Comparison of ENCODE assay signal across 8 cellular contexts in genomic region chr14:73591690-73592448, GRCh38. TPM values are rescaled to one million over a fixed set of nuclear protein-coding genes. Genes with fewer than 3 reads are reported as not detected.
A peak's percentile ranks its signal among the peaks of the same experiment; 100 is the strongest.
DNase-seq lines count a peak whose midpoint lies in the region; ATAC-seq and TF ChIP-seq lines count a peak whose summit lies in the region.

A gene with protein sequence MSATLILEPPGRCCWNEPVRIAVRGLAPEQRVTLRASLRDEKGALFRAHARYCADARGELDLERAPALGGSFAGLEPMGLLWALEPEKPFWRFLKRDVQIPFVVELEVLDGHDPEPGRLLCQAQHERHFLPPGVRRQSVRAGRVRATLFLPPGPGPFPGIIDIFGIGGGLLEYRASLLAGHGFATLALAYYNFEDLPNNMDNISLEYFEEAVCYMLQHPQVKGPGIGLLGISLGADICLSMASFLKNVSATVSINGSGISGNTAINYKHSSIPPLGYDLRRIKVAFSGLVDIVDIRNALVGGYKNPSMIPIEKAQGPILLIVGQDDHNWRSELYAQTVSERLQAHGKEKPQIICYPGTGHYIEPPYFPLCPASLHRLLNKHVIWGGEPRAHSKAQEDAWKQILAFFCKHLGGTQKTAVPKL (plus strand): TSS chr14:73591873. CDS start chr14:73591960, 87 bp downstream.

- no peak within 1 kb of the TSS for H3K27ac Mint-ChIP-seq in T-helper 1 cell treated with Interleukin-12 subunit alpha and Interleukin-12 subunit beta and Interleukin-4 antibody, amounts not matched to agents 30 μg/mL and 1 μg/mL, for 36 hours

- intact Hi-C loops in body of pancreas (cut with DNase I): no loop called here

- H3K4me3 ChIP-seq in GM06990 (replicated peaks; ENCODE audit: low read depth, low read length): peak within 1 kb of the TSS; percentile 74
- peak within 1 kb of the TSS; percentile 44 to 68 for H3K4me3 ChIP-seq in body of pancreas

- H3K4me1 Mint-ChIP-seq in T-helper 1 cell treated with Interleukin-12 subunit alpha and Interleukin-12 subunit beta and Interleukin-4 antibody, amounts not matched to agents 30 μg/mL and 1 μg/mL, for 36 hours (ENCODE audit: low read depth): peaks cover 10% of the 10 kb centered on the region

- no peaks in the 10 kb centered on the region for H3K36me3 Mint-ChIP-seq in T-helper 1 cell treated with Interleukin-12 subunit alpha and Interleukin-12 subunit beta and Interleukin-4 antibody, amounts not matched to agents 30 μg/mL and 1 μg/mL, for 36 hours (ENCODE audit: low read depth)

- H3K4me3 Mint-ChIP-seq in T-helper 1 cell treated with Interleukin-12 subunit alpha and Interleukin-12 subunit beta and Interleukin-4 antibody, amounts not matched to agents 30 μg/mL and 1 μg/mL, for 36 hours: peak within 1 kb of the TSS; percentile 65

- ATAC-seq in HG02885 (IDR thresholded peaks at IDR 0.05; ENCODE audit: poor library complexity, unreplicated experiment) (peak; percentile 66), body of pancreas (peak; percentile 87)

- peaks cover 22% of the 10 kb centered on the region for H3K27me3 Mint-ChIP-seq in T-helper 1 cell treated with Interleukin-12 subunit alpha and Interleukin-12 subunit beta and Interleukin-4 antibody, amounts not matched to agents 30 μg/mL and 1 μg/mL, for 36 hours (ENCODE audit: low read depth)

- TF ChIP-seq CTCF in GM06990 (IDR thresholded peaks at IDR 0.05; ENCODE audit: insufficient read depth, low read length, poor library complexity, severe bottlenecking) (peak; percentile 10), body of pancreas (IDR thresholded peaks at IDR 0.05) (peak in 5 of 7 experiments; percentile 26 to 58 (median 50))

- 3 to 6% methylated on average over 6 to 79 of the region's 89 CpGs for WGBS in body of pancreas, 2 donors

- peaks cover 7% of the 10 kb centered on the region for H3K4me1 ChIP-seq in body of pancreas

- TF ChIP-seq POLR2A in body of pancreas (IDR thresholded peaks at IDR 0.05): peak; percentile 27 to 62 (median 42)

- peak; percentile 66 for DNase-seq in GM06990 (ENCODE audit: extremely low read depth, insufficient read length)
- peak; percentile 44 to 64 (median 56) for DNase-seq in body of pancreas
- DNase-seq in islet precursor cell: peak; percentile 59
- peak; percentile 64 for DNase-seq in stimulated activated CD4-positive, alpha-beta T cell treated with anti-CD3 and anti-CD28 coated beads, Interleukin-15, amount 100 ng/mL, for 24 hours
- no peak for DNase-seq in amniotic stem cell (lab: John Stamatoyannopoulos, UW)
- no peak for DNase-seq in inferior parietal cortex (ENCODE audit: extremely low spot score)

- H3K9me3 ChIP-seq in body of pancreas: no peaks in the 10 kb centered on the region

- H3K36me3 ChIP-seq in GM06990 (ENCODE audit: control insufficient read depth, insufficient read depth, low read length) (no peaks in the 10 kb centered on the region), body of pancreas (replicated peaks in 1 of 2; ENCODE audit: insufficient read depth in 1 of 2, low read depth in 2 of 2) (no peaks in the 10 kb centered on the region)

- H3K27me3 ChIP-seq in GM06990 (replicated peaks; ENCODE audit: control insufficient read depth, insufficient read depth, low read length): no peaks in the 10 kb centered on the region
- H3K27me3 ChIP-seq in body of pancreas: no peaks in the 10 kb centered on the region

- peak within 1 kb of the TSS in 3 of 4 donors; percentile 43 to 71 (median 45) for H3K27ac ChIP-seq in body of pancreas

- H3K9me3 Mint-ChIP-seq in T-helper 1 cell treated with Interleukin-12 subunit alpha and Interleukin-12 subunit beta and Interleukin-4 antibody, amounts not matched to agents 30 μg/mL and 1 μg/mL, for 36 hours: no peaks in the 10 kb centered on the region

RNA-seq across cellular contexts. Expression of the gene that starts here (rescaled TPM):
- 1 to 10 TPM; 3.1 to 4.0 TPM for total RNA-seq in body of pancreas

Comparison
In these comparisons a context has a peak if more than half of its experiments do, and no peak if none do; other contexts are left out.
1. DNase-seq: peak in GM06990 (single experiment), body of pancreas (4 of 4), islet precursor cell (single experiment) and stimulated activated CD4-positive, alpha-beta T cell treated with anti-CD3 and anti-CD28 coated beads, Interleukin-15, amount 100 ng/mL, for 24 hours (single experiment); none in amniotic stem cell (single experiment) and inferior parietal cortex (single experiment).